Comparison of ENCODE assay signal across 3 cellular contexts in the genomic region with DNA sequence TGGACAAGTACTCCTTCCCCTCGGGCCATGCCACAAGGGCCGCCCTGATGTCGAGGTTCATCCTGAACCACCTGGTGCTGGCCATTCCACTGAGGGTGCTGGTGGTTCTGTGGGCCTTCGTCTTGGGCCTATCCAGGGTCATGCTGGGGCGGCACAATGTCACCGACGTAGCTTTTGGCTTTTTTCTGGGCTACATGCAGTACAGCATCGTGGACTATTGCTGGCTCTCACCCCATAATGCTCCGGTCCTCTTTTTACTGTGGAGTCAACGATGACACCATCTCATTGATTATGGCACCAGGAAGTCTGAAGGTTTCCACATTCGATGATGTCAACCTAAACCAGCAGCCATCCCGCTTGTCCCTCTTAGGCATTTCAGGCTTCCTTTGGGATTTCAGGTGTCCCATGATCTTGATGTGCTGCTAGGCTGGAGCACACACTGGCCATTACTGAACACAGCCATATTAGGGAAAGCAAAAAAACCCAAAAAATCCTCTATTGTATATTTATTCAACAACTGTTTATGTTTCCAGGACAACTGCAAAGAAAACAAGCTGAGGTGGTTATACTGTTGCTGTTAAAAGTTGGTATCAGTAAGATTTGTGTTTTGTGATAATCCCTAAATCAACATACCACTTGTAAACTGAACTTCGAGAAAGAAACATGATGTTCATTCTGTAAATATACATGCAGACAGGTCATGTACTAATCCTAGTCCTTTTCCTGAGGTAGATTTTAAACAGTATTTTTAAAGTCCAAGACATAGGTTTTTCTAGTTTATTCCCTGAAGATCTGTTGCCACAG.
TF ChIP-seq lines count a peak whose summit lies in the region.

No MANE protein-coding gene starts in this region.

TF ChIP-seq in SK-N-SH, 30 proteins besides CTCF, POLR2A, EP300 and RAD21:
- TF ChIP-seq FOSL2 (IDR thresholded peaks at IDR 0.05; ENCODE audit: borderline replicate concordance, low read depth) (no peak), FOXJ3 (CRISPR knock-in tag; IDR thresholded peaks at IDR 0.05) (no peak), GABPA (IDR thresholded peaks at IDR 0.05; ENCODE audit: low read depth) (no peak), USF2 (IDR thresholded peaks at IDR 0.05; ENCODE audit: borderline replicate concordance, low read depth, low read length) (no peak), RFX5 (IDR thresholded peaks at IDR 0.05; ENCODE audit: low read length) (no peak), SIN3A (IDR thresholded peaks at IDR 0.05; ENCODE audit: borderline replicate concordance, low read depth, low read length) (no peak), RXRA (IDR thresholded peaks at IDR 0.05; ENCODE audit: borderline replicate concordance, low read depth) (no peak), SMC3 (IDR thresholded peaks at IDR 0.05; ENCODE audit: low read depth, low read length) (no peak), USF1 (IDR thresholded peaks at IDR 0.05; ENCODE audit: borderline replicate concordance, low read depth) (no peak)
- TF ChIP-seq, protein P1, sequence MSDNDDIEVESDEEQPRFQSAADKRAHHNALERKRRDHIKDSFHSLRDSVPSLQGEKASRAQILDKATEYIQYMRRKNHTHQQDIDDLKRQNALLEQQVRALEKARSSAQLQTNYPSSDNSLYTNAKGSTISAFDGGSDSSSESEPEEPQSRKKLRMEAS (IDR thresholded peaks at IDR 0.05; ENCODE audit: low read depth): no peak
TF ChIP-seq in SK-N-SH: peak in this region for 0.

TF ChIP-seq in SK-N-SH treated with all-trans-retinoic acid at 6 μM for 48 hours, 23 proteins besides CTCF, POLR2A, EP300 and RAD21:
- no peak for TF ChIP-seq ZNF565 (CRISPR knock-in tag; conservative IDR thresholded peaks at IDR 0.05; ENCODE audit: low read depth)
- no peak for TF ChIP-seq SNAI2 (CRISPR knock-in tag; IDR thresholded peaks at IDR 0.05)
- no peak for TF ChIP-seq BACH2 (CRISPR knock-in tag; IDR thresholded peaks at IDR 0.05; ENCODE audit: borderline replicate concordance)
- TF ChIP-seq CREB5 (CRISPR knock-in tag; IDR thresholded peaks at IDR 0.05; ENCODE audit: low read depth): no peak
- TF ChIP-seq ZNF8 (CRISPR knock-in tag; IDR thresholded peaks at IDR 0.05): no peak
- no peak for TF ChIP-seq GLIS3 (CRISPR knock-in tag; IDR thresholded peaks at IDR 0.05)
- no peak for TF ChIP-seq TSHZ2 (CRISPR knock-in tag; IDR thresholded peaks at IDR 0.05)
- no peak for TF ChIP-seq ISL1 (CRISPR knock-in tag; IDR thresholded peaks at IDR 0.05)
- TF ChIP-seq CSDC2 (CRISPR knock-in tag; IDR thresholded peaks at IDR 0.05): no peak

TF ChIP-seq in H1, 55 proteins besides CTCF, POLR2A, EP300 and RAD21:
- TF ChIP-seq TAF7 (optimal IDR thresholded peaks at IDR 0.05; ENCODE audit: borderline replicate concordance, low read depth, low read length) (no peak), SP2 (IDR thresholded peaks at IDR 0.05; ENCODE audit: low read length) (no peak), CHD2 (IDR thresholded peaks at IDR 0.05; ENCODE audit: low read length) (no peak), SP4 (IDR thresholded peaks at IDR 0.05; ENCODE audit: low read length) (no peak), SRF (IDR thresholded peaks at IDR 0.05; ENCODE audit: low read depth, low read length) (no peak)
